ENCODE assay signal across 1 cellular context in the genomic region with DNA sequence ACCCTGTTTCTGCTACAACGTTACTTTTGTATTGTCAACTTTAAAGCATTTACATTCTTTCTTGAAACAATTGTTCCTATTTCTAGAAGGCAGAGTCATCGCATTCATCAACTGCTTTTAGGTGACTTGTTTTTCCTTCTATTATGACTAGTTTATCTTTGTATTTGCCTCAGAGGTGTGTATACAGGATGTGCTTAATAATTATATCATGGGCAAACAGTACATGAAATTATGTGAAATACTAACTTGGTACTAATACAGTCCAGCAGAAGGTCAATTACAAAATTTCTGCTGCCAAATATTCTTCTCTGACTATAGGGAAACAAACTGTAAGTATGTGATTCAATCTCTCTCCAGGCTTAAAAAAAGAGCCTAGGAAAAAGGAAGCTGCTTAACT.
TF ChIP-seq lines count a peak whose summit lies in the region.

No MANE protein-coding gene starts in this region.

TF ChIP-seq in HepG2, 621 proteins besides CTCF, POLR2A, EP300 and RAD21 (continued from another document):
- TF ChIP-seq MNT (IDR thresholded peaks at IDR 0.05) (no peak), MTF2 (CRISPR knock-in tag; IDR thresholded peaks at IDR 0.05; ENCODE audit: borderline replicate concordance) (no peak), NFIB (CRISPR knock-in tag; IDR thresholded peaks at IDR 0.05; ENCODE audit: borderline replicate concordance) (no peak), DNMT3B (CRISPR knock-in tag; conservative IDR thresholded peaks at IDR 0.05) (no peak), SIX1 (CRISPR knock-in tag; IDR thresholded peaks at IDR 0.05; ENCODE audit: borderline replicate concordance) (no peak), ZNF441 (CRISPR knock-in tag; IDR thresholded peaks at IDR 0.05; ENCODE audit: borderline replicate concordance) (no peak), HMG20A (CRISPR knock-in tag; IDR thresholded peaks at IDR 0.05; ENCODE audit: borderline replicate concordance) (no peak), CENPBD1 (CRISPR knock-in tag; IDR thresholded peaks at IDR 0.05; ENCODE audit: borderline replicate concordance, low read depth) (no peak), ZNF652 (CRISPR knock-in tag; IDR thresholded peaks at IDR 0.05; ENCODE audit: borderline replicate concordance, low read depth) (no peak)
TF ChIP-seq in HepG2: peak in this region for 0.
